Comparison of ENCODE assay signal across 27 cellular contexts in the genomic region with DNA sequence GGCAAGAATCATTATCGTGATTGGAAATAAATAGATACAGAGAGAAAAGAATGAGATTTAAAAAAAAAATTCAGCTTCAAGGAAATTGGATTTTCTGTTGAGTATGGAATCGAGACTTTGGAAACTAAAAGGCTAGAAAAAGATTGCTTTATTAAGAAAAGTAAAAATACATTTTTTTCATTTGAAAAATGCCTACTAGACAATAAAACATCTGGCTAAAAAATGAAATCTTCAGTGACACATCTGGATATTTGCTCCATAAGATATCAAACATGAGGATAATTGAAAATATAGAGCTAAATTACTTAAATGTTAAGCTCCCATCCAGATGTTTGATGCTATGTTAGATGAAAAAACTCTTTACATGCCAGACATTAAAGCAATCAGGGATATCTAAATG.
"Had no signal": no experiment of that assay in that cellular context is flagged by ENCODE, and none has a peak within 500 bp of the region (broad histone marks: within the 10 kb centered on the region; RNA-seq: fewer than 3 reads in every experiment).

No MANE protein-coding gene starts in this region.

- H3K9me3 ChIP-seq: gastroesophageal sphincter, right atrium auricular region, thoracic aorta had no signal

- H3K9me3 Mint-ChIP-seq: activated naive CD4-positive, alpha-beta T cell treated with anti-CD3 and anti-CD28 coated beads, Interleukin-2, amount 50 U/mL, for 24 hours; neural crest cell; type B pancreatic cell had no signal

- H3K79me2 ChIP-seq: hepatocyte had no signal

- H3K4me1 ChIP-seq: gastroesophageal sphincter, right atrium auricular region had no signal

- H3K27ac Mint-ChIP-seq: activated CD4-positive, alpha-beta T cell treated with anti-CD3 and anti-CD28 coated beads, Interleukin-2, amount 10 ng/mL, durations not matched to agents 24 days and 14 days; activated CD8-positive, alpha-beta memory T cell treated with anti-CD3 and anti-CD28 coated beads, Interleukin-2, amount 10 ng/mL, durations not matched to agents 7 days and 5 days; activated CD8-positive, alpha-beta T cell treated with anti-CD3 and anti-CD28 coated beads for 36 hours; activated naive CD4-positive, alpha-beta T cell treated with anti-CD3 and anti-CD28 coated beads, Interleukin-2, amount 50 U/mL, for 24 hours; activated naive CD8-positive, alpha-beta T cell treated with anti-CD3 and anti-CD28 coated beads, Interleukin-2, amount 50 U/mL, for 24 hours; activated T-helper 2 cell treated with anti-CD3 and anti-CD28 coated beads, Interferon-gamma antibody, Interleukin-2, Interleukin-4, amounts not matched to agents 10 μg/mL and 5 μg/mL and 100 μg/mL, durations not matched to agents 14 hours and 24 hours and 36 hours; naive thymus-derived CD4-positive, alpha-beta T cell; stimulated activated effector memory CD8-positive, alpha-beta T cell treated with anti-CD3 and anti-CD28 coated beads, Interleukin-12 subunit alpha, Interleukin-12 subunit beta, amount 100 ng/mL, for 72 hours; stimulated activated naive CD8-positive, alpha-beta T cell treated with anti-CD3 and anti-CD28 coated beads, Interleukin-15, Interleukin-2, amounts not matched to agents 100 ng/mL and 50 ng/mL, for 24 hours; type B pancreatic cell had no signal

- FAIRE-seq: colon had no signal

- H3K4me2 ChIP-seq: hepatocyte had no signal

- ATAC-seq: activated CD8-positive, alpha-beta memory T cell treated with anti-CD3 and anti-CD28 coated beads, Interleukin-2, amount 10 ng/mL, durations not matched to agents 7 days and 5 days; activated CD8-positive, alpha-beta T cell treated with anti-CD3 and anti-CD28 coated beads for 36 hours; activated naive CD8-positive, alpha-beta T cell treated with anti-CD3 and anti-CD28 coated beads, Interleukin-2, amount 50 U/mL, for 24 hours; gastroesophageal sphincter; left ventricle myocardium superior; naive thymus-derived CD4-positive, alpha-beta T cell; stimulated activated effector memory CD8-positive, alpha-beta T cell treated with anti-CD3 and anti-CD28 coated beads, Interleukin-12 subunit alpha, Interleukin-12 subunit beta, amount 100 ng/mL, for 72 hours had no signal

- H3K27me3 ChIP-seq: gastroesophageal sphincter, hepatocyte, right atrium auricular region had no signal

- H3K27me3 Mint-ChIP-seq: activated CD4-positive, alpha-beta T cell treated with anti-CD3 and anti-CD28 coated beads, Interleukin-2, amount 10 ng/mL, durations not matched to agents 24 days and 14 days; activated CD8-positive, alpha-beta memory T cell treated with anti-CD3 and anti-CD28 coated beads, Interleukin-2, amount 10 ng/mL, durations not matched to agents 7 days and 5 days; activated CD8-positive, alpha-beta T cell treated with anti-CD3 and anti-CD28 coated beads for 36 hours; activated naive CD4-positive, alpha-beta T cell treated with anti-CD3 and anti-CD28 coated beads, Interleukin-2, amount 50 U/mL, for 24 hours; activated naive CD8-positive, alpha-beta T cell treated with anti-CD3 and anti-CD28 coated beads, Interleukin-2, amount 50 U/mL, for 24 hours; naive thymus-derived CD4-positive, alpha-beta T cell; stimulated activated naive CD8-positive, alpha-beta T cell treated with anti-CD3 and anti-CD28 coated beads, Interleukin-15, Interleukin-2, amounts not matched to agents 100 ng/mL and 50 ng/mL, for 24 hours; type B pancreatic cell had no signal

- H3K36me3 Mint-ChIP-seq: activated CD8-positive, alpha-beta memory T cell treated with anti-CD3 and anti-CD28 coated beads, Interleukin-2, amount 10 ng/mL, durations not matched to agents 7 days and 5 days; activated naive CD4-positive, alpha-beta T cell treated with anti-CD3 and anti-CD28 coated beads, Interleukin-2, amount 50 U/mL, for 24 hours; naive thymus-derived CD4-positive, alpha-beta T cell; stimulated activated effector memory CD8-positive, alpha-beta T cell treated with anti-CD3 and anti-CD28 coated beads, Interleukin-12 subunit alpha, Interleukin-12 subunit beta, amount 100 ng/mL, for 72 hours; type B pancreatic cell had no signal

- H3K27ac ChIP-seq: gastroesophageal sphincter, right atrium auricular region, thoracic aorta had no signal

- H3K36me3 ChIP-seq: gastroesophageal sphincter, right atrium auricular region, thoracic aorta had no signal

- H2AFZ ChIP-seq: hepatocyte had no signal

- H3K4me3 Mint-ChIP-seq: activated CD4-positive, alpha-beta T cell treated with anti-CD3 and anti-CD28 coated beads, Interleukin-2, amount 10 ng/mL, durations not matched to agents 24 days and 14 days; activated CD8-positive, alpha-beta memory T cell treated with anti-CD3 and anti-CD28 coated beads, Interleukin-2, amount 10 ng/mL, durations not matched to agents 7 days and 5 days; activated CD8-positive, alpha-beta T cell treated with anti-CD3 and anti-CD28 coated beads for 36 hours; activated naive CD4-positive, alpha-beta T cell treated with anti-CD3 and anti-CD28 coated beads, Interleukin-2, amount 50 U/mL, for 24 hours; activated naive CD8-positive, alpha-beta T cell treated with anti-CD3 and anti-CD28 coated beads, Interleukin-2, amount 50 U/mL, for 24 hours; naive thymus-derived CD4-positive, alpha-beta T cell; neural crest cell; stimulated activated effector memory CD8-positive, alpha-beta T cell treated with anti-CD3 and anti-CD28 coated beads, Interleukin-12 subunit alpha, Interleukin-12 subunit beta, amount 100 ng/mL, for 72 hours; stimulated activated naive CD8-positive, alpha-beta T cell treated with anti-CD3 and anti-CD28 coated beads, Interleukin-15, Interleukin-2, amounts not matched to agents 100 ng/mL and 50 ng/mL, for 24 hours; type B pancreatic cell had no signal

- H3K4me3 ChIP-seq: gastroesophageal sphincter, hepatocyte, right atrium auricular region, thoracic aorta had no signal

- DNase-seq: activated CD4-positive, alpha-beta T cell treated with anti-CD3 and anti-CD28 coated beads, Interleukin-2, amount 10 ng/mL, durations not matched to agents 24 days and 14 days; activated CD4-positive, CD25-positive, alpha-beta regulatory T cell treated with anti-CD3 and anti-CD28 coated beads, Interleukin-2, amount 50 U/mL, for 72 hours; activated CD8-positive, alpha-beta memory T cell treated with anti-CD3 and anti-CD28 coated beads, Interleukin-2, amount 10 ng/mL, durations not matched to agents 7 days and 5 days; activated CD8-positive, alpha-beta T cell treated with anti-CD3 and anti-CD28 coated beads for 36 hours; activated naive CD8-positive, alpha-beta T cell treated with anti-CD3 and anti-CD28 coated beads, Interleukin-2, amount 50 U/mL, for 24 hours; activated T-cell treated with anti-CD3 and anti-CD28 coated beads, Interleukin-2, amount 50 U/mL, for 48 hours; amygdala; effector memory CD4-positive, alpha-beta T cell; erythroblast; left cardiac atrium; left ventricle myocardium superior; naive thymus-derived CD4-positive, alpha-beta T cell; nucleus accumbens; stimulated activated CD4-positive, alpha-beta T cell treated with anti-CD3 and anti-CD28 coated beads, Interleukin-12 subunit alpha, Interleukin-12 subunit beta, amount 100 ng/mL, for 4 hours; stimulated activated CD4-positive, alpha-beta T cell treated with anti-CD3 and anti-CD28 coated beads, Interleukin-4, amount 100 ng/mL, for 24 hours; T-helper 2 cell had no signal

- H3K4me1 Mint-ChIP-seq: activated CD4-positive, alpha-beta T cell treated with anti-CD3 and anti-CD28 coated beads, Interleukin-2, amount 10 ng/mL, durations not matched to agents 24 days and 14 days; activated CD8-positive, alpha-beta memory T cell treated with anti-CD3 and anti-CD28 coated beads, Interleukin-2, amount 10 ng/mL, durations not matched to agents 7 days and 5 days; activated naive CD4-positive, alpha-beta T cell treated with anti-CD3 and anti-CD28 coated beads, Interleukin-2, amount 50 U/mL, for 24 hours; activated naive CD8-positive, alpha-beta T cell treated with anti-CD3 and anti-CD28 coated beads, Interleukin-2, amount 50 U/mL, for 24 hours; naive thymus-derived CD4-positive, alpha-beta T cell; stimulated activated effector memory CD8-positive, alpha-beta T cell treated with anti-CD3 and anti-CD28 coated beads, Interleukin-12 subunit alpha, Interleukin-12 subunit beta, amount 100 ng/mL, for 72 hours had no signal
